ENCODE assay signal across 1 cellular context in genomic region chr3:195118671-195119070, GRCh38.
TF ChIP-seq lines count a peak whose summit lies in the region.

No MANE protein-coding gene starts in this region.

TF ChIP-seq in HCT116, 20 proteins besides CTCF, POLR2A, EP300 and RAD21 (continued from another document):
- TF ChIP-seq FOSL1 (IDR thresholded peaks at IDR 0.05; ENCODE audit: low read depth) (no peak), YY1 (IDR thresholded peaks at IDR 0.05; ENCODE audit: extremely low read depth, insufficient replicate concordance, low read depth, low read length) (no peak), SRF (IDR thresholded peaks at IDR 0.05; ENCODE audit: low read depth) (no peak), ZFX (IDR thresholded peaks at IDR 0.05) (no peak), ZNF274 (IDR thresholded peaks at IDR 0.05; ENCODE audit: low read depth, low read length) (no peak), SIN3A (IDR thresholded peaks at IDR 0.05; ENCODE audit: low read depth) (no peak)
